ENCODE assay signal across 10 cellular contexts in the genomic region with DNA sequence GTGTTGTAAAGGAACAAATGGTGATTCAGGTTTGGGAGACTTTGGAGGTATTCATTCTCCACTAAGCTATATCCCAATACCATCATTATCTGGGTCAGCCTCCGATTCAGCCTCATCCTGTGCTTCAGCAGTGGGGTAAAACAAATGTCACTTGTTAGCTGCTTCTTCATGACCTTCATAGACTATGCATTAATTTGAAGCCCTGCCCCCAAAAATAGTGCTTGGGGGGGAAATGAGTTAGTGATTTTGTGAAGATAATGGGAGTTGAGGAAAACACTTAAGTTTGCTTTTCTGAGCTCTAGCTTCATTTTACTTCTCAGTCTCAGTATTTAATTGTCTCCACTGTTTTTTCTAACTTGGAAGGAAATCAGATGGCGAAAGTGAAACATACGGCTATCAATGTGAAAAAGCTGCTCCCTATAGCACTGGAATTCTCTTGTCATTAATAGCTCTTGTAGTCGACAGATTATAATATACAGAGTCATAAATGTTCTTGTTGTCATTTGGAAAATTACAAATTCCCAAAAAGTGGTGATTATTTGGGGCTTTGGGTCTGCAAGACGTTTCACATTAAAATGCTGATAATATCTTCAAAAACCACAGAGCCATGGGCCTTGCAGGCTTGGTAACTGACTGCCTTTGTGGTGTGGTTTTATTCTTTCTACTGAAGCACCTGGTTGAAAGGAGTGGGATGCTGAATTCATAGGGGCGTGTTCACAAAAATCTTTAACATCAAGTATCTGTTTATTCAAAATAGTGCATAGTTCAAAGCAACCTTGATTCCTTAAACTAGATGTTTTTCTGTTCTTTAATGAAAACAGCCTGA. TPM values are rescaled to one million over a fixed set of nuclear protein-coding genes. Genes with fewer than 3 reads are reported as not detected.
DNase-seq lines count a peak whose midpoint lies in the region; FAIRE-seq and TF ChIP-seq lines count a peak whose summit lies in the region.
"Had no signal": no experiment of that assay in that cellular context is flagged by ENCODE, and none has a peak within 500 bp of the region (broad histone marks: within the 10 kb centered on the region; RNA-seq: fewer than 3 reads in every experiment).

No MANE protein-coding gene starts in this region.

- H4K20me1 ChIP-seq in KMS-11 (ENCODE audit: insufficient read depth), result no peaks in the 10 kb centered on the region

- H3K4me2 ChIP-seq in KMS-11, result peak overlapping the region; percentile 47

- no peaks in the 10 kb centered on the region for H3K27me3 ChIP-seq in KMS-11 (ENCODE audit: insufficient read depth, low read depth)
- H3K27me3 ChIP-seq: SJSA1 had no signal

- DNase-seq in CD1c-positive myeloid dendritic cell (ENCODE audit: extremely low spot score) (peak; percentile 30), MCF 10A (ENCODE audit: unreplicated experiment) (no peak), nephron progenitor cell (no peak), NAMALWA (ENCODE audit: low spot score) (no peak), NCI-H128 (lab: John Stamatoyannopoulos, UW; ENCODE audit: unreplicated experiment) (no peak), mesenteric fat pad (ENCODE audit: low spot score) (no peak), H54 (ENCODE audit: insufficient read length, low spot score) (no peak)
- DNase-seq: HCEC 1CT had no signal

- no peaks in the 10 kb centered on the region for H3K36me3 ChIP-seq in KMS-11 (ENCODE audit: insufficient read depth)

- peaks cover 30% of the 10 kb centered on the region for H3K4me1 ChIP-seq in KMS-11 (ENCODE audit: low read depth, poor library complexity, severe bottlenecking)

- no peak for TF ChIP-seq CTCF in KMS-11 (conservative IDR thresholded peaks at IDR 0.05; ENCODE audit: low read depth, low read length)
- no peak for TF ChIP-seq CTCF in MCF 10A (IDR thresholded peaks at IDR 0.05; ENCODE audit: unreplicated experiment)
- no peak for TF ChIP-seq CTCF in nephron progenitor cell (IDR thresholded peaks at IDR 0.05)

- intact Hi-C loops in MCF 10A (cut with micrococcal nuclease), result no loop called here

- peaks cover 89% of the 10 kb centered on the region for H3K36me3 Mint-ChIP-seq in MCF 10A (ENCODE audit: insufficient read depth, unreplicated experiment)
- H3K36me3 Mint-ChIP-seq in nephron progenitor cell (ENCODE audit: low read depth), result peaks cover 17% of the 10 kb centered on the region

- H3K9ac ChIP-seq in KMS-11, result no peak overlapping the region

- H3K4me3 Mint-ChIP-seq in MCF 10A (ENCODE audit: unreplicated experiment) (peak overlapping the region; percentile 12), nephron progenitor cell (no peak overlapping the region)

- H3K4me1 Mint-ChIP-seq in MCF 10A (ENCODE audit: insufficient read depth, unreplicated experiment) (peaks cover 83% of the 10 kb centered on the region), nephron progenitor cell (peaks cover 90% of the 10 kb centered on the region)

- no peaks in the 10 kb centered on the region; the same call in 1 of the 2 replicates for H3K79me2 ChIP-seq in KMS-11 (ENCODE audit: insufficient read depth, low read depth)

- H3K27ac Mint-ChIP-seq in MCF 10A (ENCODE audit: low read depth, unreplicated experiment), result no peak overlapping the region
- peak overlapping the region; percentile 81 for H3K27ac Mint-ChIP-seq in nephron progenitor cell

- no peak overlapping the region for H2AFZ ChIP-seq in KMS-11 (ENCODE audit: low read depth)

- H3K4me3 ChIP-seq in KMS-11 (IDR thresholded peaks at IDR 0.05; ENCODE audit: insufficient read depth, low read depth, low read length), result no peak overlapping the region
- H3K4me3 ChIP-seq: SJSA1 had no signal

- CTCF ChIA-PET in MCF 10A (lab: Yijun Ruan, JAX), result interaction anchor here (0.6 to 1.0 kb wide), 3 partner anchors 15 to 1795 kb away, joined by 3 read pairs; no protein-coding TSS in a partner anchor

- H3K27me3 Mint-ChIP-seq in MCF 10A (ENCODE audit: insufficient read depth, unreplicated experiment), result no peaks in the 10 kb centered on the region
- H3K27me3 Mint-ChIP-seq in nephron progenitor cell (ENCODE audit: low read depth, poor library complexity), result peaks cover 2% of the 10 kb centered on the region

- peak overlapping the region; percentile 31; the same call in 1 of the 2 replicates for H3K27ac ChIP-seq in KMS-11
- H3K27ac ChIP-seq: SJSA1 had no signal

- POLR2A ChIA-PET in MCF 10A (lab: Yijun Ruan, JAX), result interaction anchor here (0.6 to 2.4 kb wide), 8 partner anchors 14 to 1007 kb away, joined by 3 to 12 read pairs (median 4); partner anchors contain the start of gene PIK3R1

- no peak for FAIRE-seq in H54 (lab: Jason Lieb, UNC)

- TF ChIP-seq POLR2A in H54 (IDR thresholded peaks at IDR 0.05; ENCODE audit: low read depth, low read length), result no peak

- H3K9me3 Mint-ChIP-seq in MCF 10A (ENCODE audit: unreplicated experiment) (no peaks in the 10 kb centered on the region), nephron progenitor cell (no peaks in the 10 kb centered on the region)

- no TSS peak for BruUV-seq in MCF 10A (replicated peaks; lab: Mats Ljungman, UMichigan)

RNA-seq across cellular contexts. Expression of gene PIK3R1, which starts 40.0 kb away (rescaled TPM):
- total RNA-seq in MCF 10A (2022) (124 and 151 TPM in 2 replicates), mesenteric fat pad (174 TPM)
